In the genomic region with DNA sequence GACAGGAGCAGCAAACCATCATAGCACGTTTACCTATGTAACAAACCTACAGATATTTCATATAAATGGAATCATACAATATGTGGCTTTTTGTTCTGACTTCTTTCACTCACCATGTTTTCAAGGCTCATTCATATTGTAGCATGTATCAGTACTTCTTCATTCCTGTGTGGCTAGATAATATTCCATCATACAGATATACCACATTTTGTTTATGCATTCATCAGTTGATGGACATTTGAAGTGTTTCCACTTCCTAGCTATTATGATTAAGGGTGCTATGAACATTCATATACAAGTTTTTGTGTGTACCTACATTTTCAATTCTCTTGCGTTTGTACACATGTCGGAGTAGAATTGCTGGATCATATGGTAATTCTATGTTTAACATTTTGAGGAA, we compare ENCODE assay signal across 8 cellular contexts.
"Had no signal": no experiment of that assay in that cellular context is flagged by ENCODE, and none has a peak within 500 bp of the region (broad histone marks: within the 10 kb centered on the region; RNA-seq: fewer than 3 reads in every experiment).

No MANE protein-coding gene starts in this region.

- H3K27ac ChIP-seq: HL-60 had no signal

- ATAC-seq: GM23338, HCT116, HepG2 had no signal

- FAIRE-seq: H1, HepG2 had no signal

- H3K4me1 ChIP-seq: HAP-1 had no signal

- H2AFZ ChIP-seq: GM23338 had no signal

- DNase-seq: H7, KG1 had no signal

- H3K9me3 ChIP-seq: HAP-1 had no signal

- H3K4me2 ChIP-seq: GM23338 had no signal

- H3K36me3 ChIP-seq: HAP-1 had no signal

- H3K4me3 ChIP-seq: GM23338, HAP-1 had no signal
